ENCODE assay signal across 19 cellular contexts in the genomic region with DNA sequence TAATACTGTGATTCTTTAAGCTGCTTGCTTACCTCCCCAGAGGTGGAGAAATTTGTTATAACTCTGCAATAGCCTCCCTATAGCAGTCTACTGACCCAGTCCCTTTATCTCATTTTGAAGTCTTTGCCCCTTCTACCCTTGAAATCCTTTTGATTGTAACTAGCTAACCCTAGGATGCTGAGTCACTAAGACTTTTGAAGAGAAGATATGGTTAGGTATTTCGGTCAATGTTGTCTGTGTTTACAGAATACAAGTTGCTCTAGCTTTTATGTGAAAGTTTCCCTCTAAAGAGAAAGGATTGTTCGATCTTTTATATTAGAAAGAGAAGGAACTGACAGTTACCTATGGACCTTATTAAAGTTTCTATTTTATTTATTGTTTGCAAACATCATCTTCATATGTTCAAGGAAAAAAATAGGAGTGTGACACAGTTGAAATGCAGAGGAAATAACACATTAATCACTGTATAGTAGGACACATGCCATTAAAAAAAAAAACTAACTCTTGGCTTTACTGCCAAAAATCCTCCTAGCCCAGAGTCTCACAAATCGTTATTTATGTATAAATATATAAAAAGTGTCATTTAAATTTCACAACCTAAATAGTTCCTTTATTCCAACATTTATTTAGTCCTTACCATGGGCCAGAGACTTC. TPM values are rescaled to one million over a fixed set of nuclear protein-coding genes. Genes with fewer than 3 reads are reported as not detected.
DNase-seq lines count a peak whose midpoint lies in the region; ATAC-seq, FAIRE-seq and TF ChIP-seq lines count a peak whose summit lies in the region.
"Had no signal": no experiment of that assay in that cellular context is flagged by ENCODE, and none has a peak within 500 bp of the region (broad histone marks: within the 10 kb centered on the region; RNA-seq: fewer than 3 reads in every experiment).

No MANE protein-coding gene starts in this region.

- peak overlapping the region; percentile 55 for H3K4me3 Mint-ChIP-seq in T-helper 2 cell treated with Interferon-gamma antibody and Interleukin-4, amounts not matched to agents 5 μg/mL and 100 μg/mL, for 36 hours
- peak overlapping the region; percentile 9 for H3K4me3 Mint-ChIP-seq in natural killer cell treated with Interleukin-12 subunit alpha and Interleukin-12 subunit beta and Interleukin-15 and Interleukin-18, amount 100 ng/mL, for 72 hours

- POLR2A ChIA-PET in GM12878 (lab: Charles Lee), result interaction anchor here (0.8 kb wide), 1 partner anchor 54 kb away, joined by 3 read pairs; no protein-coding TSS in a partner anchor

- H3K36me3 ChIP-seq in KMS-11 (ENCODE audit: insufficient read depth) (0 out of 2 replicates have a peak, but pooled peaks cover 3% of the 10 kb centered on the region), GM12878 (ENCODE audit: control insufficient read depth in 2 of 2, insufficient read depth in 2 of 2, low read length in 1 of 2) (peaks cover 0 to 13% of the 10 kb centered on the region in 2 experiments; a peak in 1 of 4 replicates)

- no peaks in the 10 kb centered on the region for H3K9me3 Mint-ChIP-seq in T-helper 2 cell treated with Interferon-gamma antibody and Interleukin-4, amounts not matched to agents 5 μg/mL and 100 μg/mL, for 36 hours
- no peaks in the 10 kb centered on the region for H3K9me3 Mint-ChIP-seq in natural killer cell treated with Interleukin-12 subunit alpha and Interleukin-12 subunit beta and Interleukin-15 and Interleukin-18, amount 100 ng/mL, for 72 hours

- H3K9ac ChIP-seq in KMS-11 (no peak overlapping the region), GM12878 (ENCODE audit: control insufficient read depth, insufficient read depth, low read length) (no peak overlapping the region)

- FAIRE-seq in GM12878 (lab: Jason Lieb, UNC), result no peak

- no peaks in the 10 kb centered on the region for H3K27me3 ChIP-seq in KMS-11 (ENCODE audit: insufficient read depth, low read depth)
- H3K27me3 ChIP-seq in GM12878 (replicated peaks in 1 of 2; ENCODE audit: control insufficient read depth in 2 of 2, insufficient read depth in 2 of 2, low read length in 1 of 2), result no peaks in the 10 kb centered on the region
- H3K27me3 ChIP-seq: colonic mucosa had no signal

- no peaks in the 10 kb centered on the region for H3K9me3 ChIP-seq in GM12878 (replicated peaks; ENCODE audit: control insufficient read depth, insufficient read depth, low read length)
- H3K9me3 ChIP-seq: colonic mucosa had no signal

- peaks cover 42% of the 10 kb centered on the region for H3K36me3 Mint-ChIP-seq in T-helper 2 cell treated with Interferon-gamma antibody and Interleukin-4, amounts not matched to agents 5 μg/mL and 100 μg/mL, for 36 hours (ENCODE audit: low read depth)
- H3K36me3 Mint-ChIP-seq in natural killer cell treated with Interleukin-12 subunit alpha and Interleukin-12 subunit beta and Interleukin-15 and Interleukin-18, amount 100 ng/mL, for 72 hours, result peaks cover 19% of the 10 kb centered on the region

- SMC1A ChIA-PET in GM12878 (lab: Charles Lee; ENCODE audit: uncharacterized antibody, unreplicated experiment), result interaction anchor here (0.7 to 1.1 kb wide), 3 partner anchors 8 to 167 kb away, joined by 3 to 4 read pairs (median 3); no protein-coding TSS in a partner anchor

- no peak for ATAC-seq in GM12878
- no peak for ATAC-seq in natural killer cell treated with Interleukin-12 subunit alpha and Interleukin-12 subunit beta and Interleukin-15 and Interleukin-18, amount 100 ng/mL, for 72 hours
- ATAC-seq in GM21528 (IDR thresholded peaks at IDR 0.05; ENCODE audit: low FRiP score, unreplicated experiment), result no peak
- ATAC-seq: left lobe of liver had no signal

- H3K79me2 ChIP-seq in KMS-11 (ENCODE audit: insufficient read depth, low read depth), result peaks cover 26% of the 10 kb centered on the region
- H3K79me2 ChIP-seq in GM12878 (ENCODE audit: control insufficient read depth, insufficient read depth, low read length), result peaks cover 29% of the 10 kb centered on the region

- WGBS in GM12878 (ENCODE audit: insufficient coverage, insufficient replicate concordance, low lambda C conversion rate, missing lambda C conversion rate), result 85% methylated on average over 3 of the region's 3 CpGs

- in situ Hi-C loops in GM12878 (cut with MboI), result loop anchor here (25.0 kb wide), 1 partner anchor 928 kb away; a partner anchor contains a TSS

- TSS peak; percentile 37 for BruUV-seq in GM12878 (replicated peaks; lab: Mats Ljungman, UMichigan)

- no peak for TF ChIP-seq CTCF in KMS-11 (conservative IDR thresholded peaks at IDR 0.05; ENCODE audit: low read depth, low read length)
- TF ChIP-seq CTCF in GM12878 (IDR thresholded peaks at IDR 0.05 in 2 of 3, conservative IDR thresholded peaks at IDR 0.05 in 1 of 3; ENCODE audit: control insufficient read depth in 2 of 3, extremely low read depth in 1 of 3, insufficient read depth in 1 of 3, low read depth in 3 of 3, low read length in 3 of 3), result no peak

- TF ChIP-seq RAD21 in GM12878 (IDR thresholded peaks at IDR 0.05; ENCODE audit: insufficient read depth, low read depth, low read length), result no peak

- H3K4me1 Mint-ChIP-seq in T-helper 2 cell treated with Interferon-gamma antibody and Interleukin-4, amounts not matched to agents 5 μg/mL and 100 μg/mL, for 36 hours (ENCODE audit: low read depth), result peaks cover 44% of the 10 kb centered on the region
- H3K4me1 Mint-ChIP-seq in natural killer cell treated with Interleukin-12 subunit alpha and Interleukin-12 subunit beta and Interleukin-15 and Interleukin-18, amount 100 ng/mL, for 72 hours (ENCODE audit: low read depth in 2 of 2), result peaks cover 18 to 26% of the 10 kb centered on the region in 2 donors

- H4K20me1 ChIP-seq in KMS-11 (ENCODE audit: insufficient read depth) (no peaks in the 10 kb centered on the region), GM12878 (ENCODE audit: control insufficient read depth, insufficient read depth) (no peaks in the 10 kb centered on the region)

- peak overlapping the region; percentile 33; the same call in 1 of the 2 replicates for H3K4me2 ChIP-seq in KMS-11
- peak overlapping the region; percentile 47; the same call in 1 of the 2 replicates for H3K4me2 ChIP-seq in GM12878 (ENCODE audit: control insufficient read depth, insufficient read depth)

- DNase-seq in T-helper 2 cell treated with Interferon-gamma antibody and Interleukin-4, amounts not matched to agents 5 μg/mL and 100 μg/mL, for 36 hours (ENCODE audit: low spot score), result no peak
- DNase-seq in T-helper 2 cell (no peak), GM12878 (ENCODE audit: low read depth, low spot score) (no peak), NCI-H446 (lab: John Stamatoyannopoulos, UW) (no peak), activated T-cell treated with anti-CD3 and anti-CD28 coated beads for 4 hours (no peak)
- no peak for DNase-seq in natural killer cell treated with Interleukin-12 subunit alpha and Interleukin-12 subunit beta and Interleukin-15 and Interleukin-18, amount 100 ng/mL, for 72 hours (ENCODE audit: low spot score)
- DNase-seq: activated CD4-positive, alpha-beta T cell treated with anti-CD3 and anti-CD28 coated beads for 48 hours; activated T-cell treated with anti-CD3 and anti-CD28 coated beads, Interleukin-2, amount 50 U/mL, for 48 hours; amygdala; colonic mucosa; hypothalamus; NCI-H2029; NCI-H526 treated with DMSO at 0.1 percent for 48 hours had no signal

- H3K4me1 ChIP-seq in KMS-11 (ENCODE audit: low read depth, poor library complexity, severe bottlenecking) (peaks cover 20% of the 10 kb centered on the region), GM12878 (ENCODE audit: control insufficient read depth, insufficient read depth, low read length) (no peaks in the 10 kb centered on the region)
- H3K4me1 ChIP-seq: colonic mucosa had no signal

- no peak for TF ChIP-seq POLR2A in GM12878 (IDR thresholded peaks at IDR 0.05; ENCODE audit: low read depth, low read length)

- H2AFZ ChIP-seq in KMS-11 (ENCODE audit: low read depth), result no peak overlapping the region
- H2AFZ ChIP-seq in GM12878 (ENCODE audit: control insufficient read depth, low read depth, low read length), result no peak overlapping the region

- H3K27me3 Mint-ChIP-seq in T-helper 2 cell treated with Interferon-gamma antibody and Interleukin-4, amounts not matched to agents 5 μg/mL and 100 μg/mL, for 36 hours (ENCODE audit: low read depth), result peaks cover 4% of the 10 kb centered on the region
- H3K27me3 Mint-ChIP-seq in natural killer cell treated with Interleukin-12 subunit alpha and Interleukin-12 subunit beta and Interleukin-15 and Interleukin-18, amount 100 ng/mL, for 72 hours, result no peaks in the 10 kb centered on the region

- H3K27ac ChIP-seq in KMS-11 (no peak overlapping the region), GM12878 (ENCODE audit: control insufficient read depth, insufficient read depth) (no peak overlapping the region)
- H3K27ac ChIP-seq: colonic mucosa had no signal

- no peak for TF ChIP-seq EP300 in GM12878 (IDR thresholded peaks at IDR 0.05; ENCODE audit: borderline replicate concordance in 1 of 2, control insufficient read depth in 1 of 2, low read depth in 2 of 2, low read length in 2 of 2)

- RAD21 ChIA-PET in GM12878 (lab: Charles Lee; ENCODE audit: unreplicated experiment), result interaction anchor here (0.8 kb wide), 1 partner anchor 265 kb away, joined by 3 read pairs; a partner anchor contains a TSS

- intact Hi-C loops in GM12878 (cut with micrococcal nuclease; ENCODE audit: unreplicated experiment), result no loop called here

- no peak overlapping the region for H3K4me3 ChIP-seq in KMS-11 (IDR thresholded peaks at IDR 0.05; ENCODE audit: insufficient read depth, low read depth, low read length)
- H3K4me3 ChIP-seq in GM12878, result no peak overlapping the region
- H3K4me3 ChIP-seq: colonic mucosa had no signal

- peak overlapping the region; percentile 35 for H3K27ac Mint-ChIP-seq in T-helper 2 cell treated with Interferon-gamma antibody and Interleukin-4, amounts not matched to agents 5 μg/mL and 100 μg/mL, for 36 hours
- no peak overlapping the region for H3K27ac Mint-ChIP-seq in natural killer cell treated with Interleukin-12 subunit alpha and Interleukin-12 subunit beta and Interleukin-15 and Interleukin-18, amount 100 ng/mL, for 72 hours

- CTCF ChIA-PET in GM12878 (lab: Yijun Ruan, JAX), result interaction anchor here (1.1 to 1.5 kb wide), 2 partner anchors 8 to 20 kb away, joined by 6 read pairs; no protein-coding TSS in a partner anchor

RNA-seq across cellular contexts. Expression of a gene that starts 3.1 kb away (rescaled TPM):
- 4.6 and 5.7 TPM in 2 replicates for total RNA-seq in GM12878 (2013; cell fraction: nucleolus; rRNA removed)
- total RNA-seq in GM12878 (2014; rRNA removed) (11.9 and 13.5 TPM in 2 replicates), GM12878 (2014; rRNA removed; fragmentation: Illumina TruSeq; extraction: Trizol) (17.6 and 18.6 TPM in 2 replicates), GM12878 (2021) (11.7 and 11.9 TPM in 2 replicates)
- polyA plus RNA-seq in GM12878 (2011; ENCODE audit: low read depth), result 6.9 TPM
- polyA plus RNA-seq in GM12878 (2011; rRNA removed) (14.8 and 21.1 TPM in 2 replicates), GM12878 (2014; fragmentation: Illumina TruSeq; extraction: Trizol) (18.8 and 20.4 TPM in 2 replicates), GM12878 (2014; fragmentation: Nextera tagmentation; extraction: Ambion mirVana) (10 to 100 TPM; 16.7 to 35.1 TPM), GM12878 (2014; rRNA removed) (11.2 and 13.3 TPM in 2 replicates), GM12878 (2016; fragmentation: Nextera tagmentation; extraction: Ambion mirVana) (10 to 100 TPM; 18.7 to 21.7 TPM)
- polyA plus RNA-seq in GM12878 (2011; cell fraction: cytosol; rRNA removed), result 6.6 and 6.7 TPM in 2 replicates
- polyA plus RNA-seq in GM12878 (2011; cell fraction: nucleus; rRNA removed), result 7.2 and 7.8 TPM in 2 replicates
- 5.9 and 6.6 TPM in 2 replicates for polyA plus RNA-seq in GM12878 (2012)
- polyA minus RNA-seq in GM12878 (2011; rRNA and poly(A)+ RNA removed), result 6.6 and 8.9 TPM in 2 replicates
- polyA minus RNA-seq in GM12878 (2011; cell fraction: cytosol; rRNA and poly(A)+ RNA removed), result 3.1 and 3.5 TPM in 2 replicates
- 3.9 and 6.9 TPM in 2 replicates for polyA minus RNA-seq in GM12878 (2011; cell fraction: nucleus; rRNA and poly(A)+ RNA removed)
- total RNA-seq in natural killer cell treated with Interleukin-12 subunit alpha and Interleukin-12 subunit beta and Interleukin-15 and Interleukin-18, amount 100 ng/mL, for 72 hours, result 1 to 10 TPM; 6.4 to 8.4 TPM

RNA-seq across cellular contexts. Expression of a gene that starts 12.4 kb away (rescaled TPM):
- total RNA-seq in GM12878 (2013; cell fraction: nucleolus; rRNA removed), result 7.4 and 9.0 TPM in 2 replicates
- total RNA-seq in GM12878 (2014; rRNA removed) (11.2 and 12.3 TPM in 2 replicates), GM12878 (2014; rRNA removed; fragmentation: Illumina TruSeq; extraction: Trizol) (18.5 and 22.4 TPM in 2 replicates), GM12878 (2021) (11.9 and 12.1 TPM in 2 replicates)
- 7.5 TPM for polyA plus RNA-seq in GM12878 (2011; ENCODE audit: low read depth)
- polyA plus RNA-seq in GM12878 (2011; rRNA removed) (10.9 and 15.9 TPM in 2 replicates), GM12878 (2014; fragmentation: Illumina TruSeq; extraction: Trizol) (21.2 and 24.7 TPM in 2 replicates), GM12878 (2014; fragmentation: Nextera tagmentation; extraction: Ambion mirVana) (10 to 100 TPM; 19.2 to 20.3 TPM), GM12878 (2014; rRNA removed) (9.6 and 11.3 TPM in 2 replicates), GM12878 (2016; fragmentation: Nextera tagmentation; extraction: Ambion mirVana) (10 to 100 TPM; 13.3 to 15.2 TPM)
- polyA plus RNA-seq in GM12878 (2011; cell fraction: cytosol; rRNA removed), result 6.6 and 9.2 TPM in 2 replicates
- polyA plus RNA-seq in GM12878 (2011; cell fraction: nucleus; rRNA removed), result 5.6 and 6.2 TPM in 2 replicates
- 10.6 and 14.8 TPM in 2 replicates for polyA plus RNA-seq in GM12878 (2012)
- 9.3 and 14.3 TPM in 2 replicates for polyA minus RNA-seq in GM12878 (2011; rRNA and poly(A)+ RNA removed)
- polyA minus RNA-seq in GM12878 (2011; cell fraction: cytosol; rRNA and poly(A)+ RNA removed), result 2.7 and 3.5 TPM in 2 replicates
- 3.3 and 5.1 TPM in 2 replicates for polyA minus RNA-seq in GM12878 (2011; cell fraction: nucleus; rRNA and poly(A)+ RNA removed)
- 10 to 100 TPM; 11.6 to 12.9 TPM for total RNA-seq in natural killer cell treated with Interleukin-12 subunit alpha and Interleukin-12 subunit beta and Interleukin-15 and Interleukin-18, amount 100 ng/mL, for 72 hours

RNA-seq across cellular contexts. Expression of a gene that starts 13.7 kb away (rescaled TPM):
- total RNA-seq in GM12878 (2013; cell fraction: nucleolus; rRNA removed), result not detected in 2 replicates
- total RNA-seq in GM12878 (2014; rRNA removed), result not detected in 2 replicates
- total RNA-seq in GM12878 (2014; rRNA removed; fragmentation: Illumina TruSeq; extraction: Trizol), result not detected in 2 replicates
- not detected in 2 replicates for total RNA-seq in GM12878 (2021)
- polyA plus RNA-seq in GM12878 (2011; ENCODE audit: low read depth), result not detected
- polyA plus RNA-seq in GM12878 (2011; rRNA removed), result 0.05 TPM in 1 of 2 replicates, not detected in the other
- polyA plus RNA-seq in GM12878 (2011; cell fraction: cytosol; rRNA removed), result 0.01 TPM in 1 of 2 replicates, not detected in the other
- polyA plus RNA-seq in GM12878 (2011; cell fraction: nucleus; rRNA removed), result 0.03 and 0.04 TPM in 2 replicates
- not detected in 2 replicates for polyA plus RNA-seq in GM12878 (2012)
- polyA plus RNA-seq in GM12878 (2014; fragmentation: Illumina TruSeq; extraction: Trizol), result 0.13 TPM in 1 of 2 replicates, not detected in the other
- not detected for polyA plus RNA-seq in GM12878 (2014; fragmentation: Nextera tagmentation; extraction: Ambion mirVana)
- not detected in 2 replicates for polyA plus RNA-seq in GM12878 (2014; rRNA removed)
- polyA plus RNA-seq in GM12878 (2016; fragmentation: Nextera tagmentation; extraction: Ambion mirVana), result not detected
- polyA minus RNA-seq in GM12878 (2011; rRNA and poly(A)+ RNA removed), result not detected in 2 replicates
- not detected in 2 replicates for polyA minus RNA-seq in GM12878 (2011; cell fraction: cytosol; rRNA and poly(A)+ RNA removed)
- polyA minus RNA-seq in GM12878 (2011; cell fraction: nucleus; rRNA and poly(A)+ RNA removed), result not detected in 2 replicates
- total RNA-seq in natural killer cell treated with Interleukin-12 subunit alpha and Interleukin-12 subunit beta and Interleukin-15 and Interleukin-18, amount 100 ng/mL, for 72 hours, result not detected
- total RNA-seq: A172, epithelial cell of proximal tubule, myocyte had no signal

RNA-seq across cellular contexts. Expression of a gene that starts 55.3 kb away (rescaled TPM):
- not detected in 2 replicates for total RNA-seq in GM12878 (2013; cell fraction: nucleolus; rRNA removed)
- total RNA-seq in GM12878 (2014; rRNA removed) (not detected in 2 replicates), GM12878 (2014; rRNA removed; fragmentation: Illumina TruSeq; extraction: Trizol) (not detected in 2 replicates), GM12878 (2021) (not detected in 2 replicates)
- not detected for polyA plus RNA-seq in GM12878 (2011; ENCODE audit: low read depth)
- polyA plus RNA-seq in GM12878 (2011; rRNA removed) (not detected in 2 replicates), GM12878 (2014; fragmentation: Illumina TruSeq; extraction: Trizol) (not detected in 2 replicates), GM12878 (2014; fragmentation: Nextera tagmentation; extraction: Ambion mirVana) (under 1 TPM in 1 of 2 experiments, not detected in 1; 0.02 TPM), GM12878 (2014; rRNA removed) (not detected in 2 replicates), GM12878 (2016; fragmentation: Nextera tagmentation; extraction: Ambion mirVana) (not detected)
- not detected in 2 replicates for polyA plus RNA-seq in GM12878 (2011; cell fraction: cytosol; rRNA removed)
- not detected in 2 replicates for polyA plus RNA-seq in GM12878 (2011; cell fraction: nucleus; rRNA removed)
- polyA plus RNA-seq in GM12878 (2012), result not detected in 2 replicates
- not detected in 2 replicates for polyA minus RNA-seq in GM12878 (2011; rRNA and poly(A)+ RNA removed)
- polyA minus RNA-seq in GM12878 (2011; cell fraction: cytosol; rRNA and poly(A)+ RNA removed), result not detected in 2 replicates
- polyA minus RNA-seq in GM12878 (2011; cell fraction: nucleus; rRNA and poly(A)+ RNA removed), result not detected in 2 replicates
- total RNA-seq in natural killer cell treated with Interleukin-12 subunit alpha and Interleukin-12 subunit beta and Interleukin-15 and Interleukin-18, amount 100 ng/mL, for 72 hours, result not detected
- total RNA-seq: A172, colonic mucosa, epithelial cell of proximal tubule, left lobe of liver, myocyte had no signal

RNA-seq across cellular contexts. Expression of a gene that starts 57.5 kb away (rescaled TPM):
- total RNA-seq in GM12878 (2013; cell fraction: nucleolus; rRNA removed), result not detected in 2 replicates
- not detected in 2 replicates for total RNA-seq in GM12878 (2014; rRNA removed)
- total RNA-seq in GM12878 (2014; rRNA removed; fragmentation: Illumina TruSeq; extraction: Trizol), result not detected in 2 replicates
- total RNA-seq in GM12878 (2021), result not detected in 2 replicates
- polyA plus RNA-seq in GM12878 (2011; ENCODE audit: low read depth), result not detected
- polyA plus RNA-seq in GM12878 (2011; rRNA removed), result not detected in 2 replicates
- polyA plus RNA-seq in GM12878 (2011; cell fraction: cytosol; rRNA removed), result not detected in 2 replicates
- polyA plus RNA-seq in GM12878 (2011; cell fraction: nucleus; rRNA removed), result not detected in 2 replicates
- not detected in 2 replicates for polyA plus RNA-seq in GM12878 (2012)
- not detected in 2 replicates for polyA plus RNA-seq in GM12878 (2014; fragmentation: Illumina TruSeq; extraction: Trizol)
- not detected for polyA plus RNA-seq in GM12878 (2014; fragmentation: Nextera tagmentation; extraction: Ambion mirVana)
- not detected in 2 replicates for polyA plus RNA-seq in GM12878 (2014; rRNA removed)
- under 1 TPM in 1 of 2 experiments, not detected in 1; 0.17 TPM for polyA plus RNA-seq in GM12878 (2016; fragmentation: Nextera tagmentation; extraction: Ambion mirVana)
- not detected in 2 replicates for polyA minus RNA-seq in GM12878 (2011; rRNA and poly(A)+ RNA removed)
- polyA minus RNA-seq in GM12878 (2011; cell fraction: cytosol; rRNA and poly(A)+ RNA removed), result not detected in 2 replicates
- polyA minus RNA-seq in GM12878 (2011; cell fraction: nucleus; rRNA and poly(A)+ RNA removed), result not detected in 2 replicates
- not detected for total RNA-seq in natural killer cell treated with Interleukin-12 subunit alpha and Interleukin-12 subunit beta and Interleukin-15 and Interleukin-18, amount 100 ng/mL, for 72 hours
- total RNA-seq: A172, colonic mucosa, epithelial cell of proximal tubule, left lobe of liver, myocyte had no signal
